ENCODE assay signal across 11 cellular contexts in genomic region chr6:132491303-132491702, GRCh38.
DNase-seq lines count a peak whose midpoint lies in the region; ATAC-seq and TF ChIP-seq lines count a peak whose summit lies in the region.
"Had no signal": no experiment of that assay in that cellular context is flagged by ENCODE, and none has a peak within 500 bp of the region (broad histone marks: within the 10 kb centered on the region; RNA-seq: fewer than 3 reads in every experiment).

No MANE protein-coding gene starts in this region.

- H3K27me3 ChIP-seq in SU-DHL-6 (ENCODE audit: low read length): no peaks in the 10 kb centered on the region
- H3K27me3 ChIP-seq: breast epithelium had no signal

- H3K27me3 Mint-ChIP-seq in stimulated activated memory B cell treated with anti-CD40 and anti-IgM and Interleukin-4, amounts not matched to agents 10 μg/mL and 1 μg/mL and 100 μg/mL, for 72 hours: no peaks in the 10 kb centered on the region

- H3K9me2 ChIP-seq in SU-DHL-6 (replicated peaks; ENCODE audit: insufficient read depth, low read length): no peaks in the 10 kb centered on the region

- H3K9me3 Mint-ChIP-seq in stimulated activated memory B cell treated with anti-CD40 and anti-IgM and Interleukin-4, amounts not matched to agents 10 μg/mL and 1 μg/mL and 100 μg/mL, for 72 hours: peaks cover 2% of the 10 kb centered on the region

- H3K36me3 Mint-ChIP-seq in stimulated activated memory B cell treated with anti-CD40 and anti-IgM and Interleukin-4, amounts not matched to agents 10 μg/mL and 1 μg/mL and 100 μg/mL, for 72 hours: peaks cover 36% of the 10 kb centered on the region

- H3K27ac ChIP-seq in SU-DHL-6 (ENCODE audit: low read depth, low read length): peak overlapping the region; percentile 96

- H3K27ac Mint-ChIP-seq in stimulated activated memory B cell treated with anti-CD40 and anti-IgM and Interleukin-4, amounts not matched to agents 10 μg/mL and 1 μg/mL and 100 μg/mL, for 72 hours: no peak overlapping the region

- H4K20me1 ChIP-seq in SU-DHL-6 (ENCODE audit: low read depth, low read length): no peaks in the 10 kb centered on the region

- peaks cover 32% of the 10 kb centered on the region for H3K36me3 ChIP-seq in SU-DHL-6 (ENCODE audit: low read length)
- H3K36me3 ChIP-seq: breast epithelium had no signal

- peaks cover 18% of the 10 kb centered on the region for H3K4me1 Mint-ChIP-seq in stimulated activated memory B cell treated with anti-CD40 and anti-IgM and Interleukin-4, amounts not matched to agents 10 μg/mL and 1 μg/mL and 100 μg/mL, for 72 hours

- no peak for TF ChIP-seq CTCF in SU-DHL-6 (IDR thresholded peaks at IDR 0.05; ENCODE audit: insufficient read depth, low read length, poor library complexity, severe bottlenecking)

- no peak overlapping the region for H2AFZ ChIP-seq in SU-DHL-6 (ENCODE audit: low read depth, low read length, severe bottlenecking)

- no peak overlapping the region for H3K4me3 Mint-ChIP-seq in stimulated activated memory B cell treated with anti-CD40 and anti-IgM and Interleukin-4, amounts not matched to agents 10 μg/mL and 1 μg/mL and 100 μg/mL, for 72 hours

- H3K9ac ChIP-seq in SU-DHL-6 (ENCODE audit: low read length): peak overlapping the region; percentile 71

- peaks cover 46% of the 10 kb centered on the region for H3F3A ChIP-seq in SU-DHL-6 (ENCODE audit: insufficient read depth)

- peak overlapping the region; percentile 73 for H3K4me2 ChIP-seq in SU-DHL-6 (ENCODE audit: low read depth, low read length, poor library complexity, severe bottlenecking)

- peak overlapping the region; percentile 60 for H3K4me3 ChIP-seq in SU-DHL-6 (ENCODE audit: insufficient read depth, low read length, poor library complexity, severe bottlenecking)
- H3K4me3 ChIP-seq: breast epithelium, HAP-1 had no signal

- peak; percentile 41 for DNase-seq in activated CD4-positive, alpha-beta T cell treated with anti-CD3 and anti-CD28 coated beads for 48 hours
- DNase-seq in activated CD4-positive, alpha-beta T cell treated with anti-CD3 and anti-CD28 coated beads for 4 hours: no peak
- DNase-seq in fibroblast of peridontal ligament (ENCODE audit: extremely low read depth) (peak; percentile 68), activated T-cell treated with anti-CD3 and anti-CD28 coated beads for 4 hours (no peak), retina (no peak), NCI-H1105 (lab: John Stamatoyannopoulos, UW) (no peak)
- DNase-seq: SHP77 treated with DMSO at 0.1 percent for 48 hours had no signal

- H3K79me2 ChIP-seq in SU-DHL-6 (ENCODE audit: insufficient read depth, low read length): peaks cover 91% of the 10 kb centered on the region

- no peaks in the 10 kb centered on the region for H3K9me3 ChIP-seq in SU-DHL-6 (ENCODE audit: insufficient read depth, low read length)
- H3K9me3 ChIP-seq: breast epithelium, HAP-1 had no signal

- ATAC-seq in stimulated activated memory B cell treated with anti-CD40 and anti-IgM and Interleukin-4, amounts not matched to agents 10 μg/mL and 1 μg/mL and 100 μg/mL, for 72 hours: peak; percentile 64

Comparison
In these comparisons a context has a peak if more than half of its experiments do, and no peak if none do; other contexts are left out.
1. DNase-seq: peak in activated CD4-positive, alpha-beta T cell treated with anti-CD3 and anti-CD28 coated beads for 48 hours (single experiment) and fibroblast of peridontal ligament (single experiment); none in activated CD4-positive, alpha-beta T cell treated with anti-CD3 and anti-CD28 coated beads for 4 hours (0 of 2), activated T-cell treated with anti-CD3 and anti-CD28 coated beads for 4 hours (single experiment), retina (single experiment) and NCI-H1105 (single experiment).